ENCODE assay signal across 19 cellular contexts in genomic region chr17:50665838-50666237, GRCh38. TPM values are rescaled to one million over a fixed set of nuclear protein-coding genes. Genes with fewer than 3 reads are reported as not detected.
DNase-seq lines count a peak whose midpoint lies in the region; ATAC-seq, FAIRE-seq and TF ChIP-seq lines count a peak whose summit lies in the region.
"Had no signal": no experiment of that assay in that cellular context is flagged by ENCODE, and none has a peak within 500 bp of the region (broad histone marks: within the 10 kb centered on the region; RNA-seq: fewer than 3 reads in every experiment).

No MANE protein-coding gene starts in this region.

- H3K79me2 ChIP-seq in H9 (ENCODE audit: insufficient read depth, low read length) (no peaks in the 10 kb centered on the region), mesendoderm (ENCODE audit: control insufficient read depth, insufficient read depth, low read length) (no peaks in the 10 kb centered on the region)

- no peaks in the 10 kb centered on the region for H3K36me3 ChIP-seq in endodermal cell (ENCODE audit: control insufficient read depth, insufficient read depth, low read length)
- no peaks in the 10 kb centered on the region for H3K36me3 ChIP-seq in mesendoderm (ENCODE audit: control insufficient read depth, insufficient read depth, low read length)
- H3K36me3 ChIP-seq: HAP-1 had no signal

- no peak overlapping the region for H3K18ac ChIP-seq in H9 (ENCODE audit: insufficient read length, low read depth, low read length)
- H3K18ac ChIP-seq in mesendoderm (ENCODE audit: low read length), result no peak overlapping the region

- H2BK120ac ChIP-seq in H9 (ENCODE audit: low read depth, low read length, poor library complexity, severe bottlenecking) (no peak overlapping the region), mesendoderm (ENCODE audit: low read depth, low read length) (no peak overlapping the region)

- H2BK15ac ChIP-seq in H9 (ENCODE audit: low read depth, low read length) (no peak overlapping the region), mesendoderm (replicated peaks; ENCODE audit: low read depth) (no peak overlapping the region)

- H3K79me1 ChIP-seq in H9 (ENCODE audit: insufficient read depth, low read depth, low read length, poor library complexity, severe bottlenecking) (no peaks in the 10 kb centered on the region), mesendoderm (ENCODE audit: low read length) (no peaks in the 10 kb centered on the region)

- H4K8ac ChIP-seq in H9 (replicated peaks; ENCODE audit: insufficient read length, low read depth, low read length) (no peak overlapping the region), mesendoderm (ENCODE audit: low read depth, low read length) (no peak overlapping the region)

- no peak overlapping the region for H3K27ac ChIP-seq in H9 (ENCODE audit: insufficient read length, low read depth, low read length)
- H3K27ac ChIP-seq in endodermal cell (ENCODE audit: low read depth, low read length), result no peak overlapping the region
- no peak overlapping the region for H3K27ac ChIP-seq in mesendoderm (ENCODE audit: low read depth, low read length)
- H3K27ac ChIP-seq: C4-2B, HL-60 had no signal

- no peak overlapping the region for H2BK12ac ChIP-seq in H9 (ENCODE audit: insufficient read length, low read depth, low read length)

- no peaks in the 10 kb centered on the region for H3K9me3 Mint-ChIP-seq in H9
- no peaks in the 10 kb centered on the region for H3K9me3 Mint-ChIP-seq in WTC11
- H3K9me3 Mint-ChIP-seq in endodermal cell, result no peaks in the 10 kb centered on the region
- H3K9me3 Mint-ChIP-seq: CD4-positive, alpha-beta T cell had no signal

- H3K9me3 ChIP-seq in H9 (ENCODE audit: control insufficient read depth, low read depth, low read length) (no peaks in the 10 kb centered on the region), endodermal cell (ENCODE audit: control insufficient read depth, low read length) (no peaks in the 10 kb centered on the region)
- H3K9me3 ChIP-seq: Caco-2, HAP-1 had no signal

- ATAC-seq in WTC11, result peak; percentile 48
- no peak for ATAC-seq in HG03460 (IDR thresholded peaks at IDR 0.05; ENCODE audit: unreplicated experiment)

- H4K5ac ChIP-seq in H9 (ENCODE audit: insufficient read length, low read depth, low read length), result no peak overlapping the region
- H4K5ac ChIP-seq in mesendoderm (ENCODE audit: low read length), result no peak overlapping the region

- FAIRE-seq in GM12892 (lab: Jason Lieb, UNC), result no peak
- FAIRE-seq: A204.1, D721Med, G401.6, GM12891, GM18507 had no signal

- no peaks in the 10 kb centered on the region; a peak in 1 of 7 replicates for H3K36me3 Mint-ChIP-seq in H9 (ENCODE audit: insufficient read depth in 1 of 3, low read depth in 3 of 3)
- H3K36me3 Mint-ChIP-seq in WTC11, result no peaks in the 10 kb centered on the region
- H3K36me3 Mint-ChIP-seq in endodermal cell (ENCODE audit: low read depth), result no peaks in the 10 kb centered on the region

- CTCF ChIA-PET in WTC11 (lab: Charles Lee), result interaction anchor here (0.6 to 1.9 kb wide), 6 partner anchors 9 to 115 kb away, joined by 3 to 4 read pairs (median 3); partner anchors contain the start of gene CACNA1G

- H3T11ph ChIP-seq in H9 (ENCODE audit: low read length), result no peak overlapping the region

- H3K27me3 Mint-ChIP-seq in H9 (ENCODE audit: low read depth), result peaks cover 9% of the 10 kb centered on the region
- no peaks in the 10 kb centered on the region; the same call in 1 of the 2 replicates for H3K27me3 Mint-ChIP-seq in WTC11 (ENCODE audit: low read depth)
- H3K27me3 Mint-ChIP-seq in endodermal cell (ENCODE audit: insufficient read depth), result no peaks in the 10 kb centered on the region
- H3K27me3 Mint-ChIP-seq: CD4-positive, alpha-beta T cell had no signal

- TF ChIP-seq CTCF in H9 (conservative IDR thresholded peaks at IDR 0.05) (peak; percentile 19; the same call in 2 of the 3 replicates), WTC11 (IDR thresholded peaks at IDR 0.05) (no peak), endodermal cell (conservative IDR thresholded peaks at IDR 0.05) (peak; percentile 50)

- H4K20me1 ChIP-seq in H9 (ENCODE audit: control insufficient read depth, insufficient read depth, insufficient read length), result no peaks in the 10 kb centered on the region

- in situ Hi-C loops in KBM-7 (cut with MboI; ENCODE audit: low pct_unique_long_range_greater_than_20kb, low sequenced_read_pairs), result no loop called here

- no peak overlapping the region for H2BK5ac ChIP-seq in H9 (ENCODE audit: insufficient read length, low read length)
- H2BK5ac ChIP-seq in mesendoderm (ENCODE audit: low read length), result no peak overlapping the region

- no peak overlapping the region for H3K4me3 Mint-ChIP-seq in H9
- no peak overlapping the region for H3K4me3 Mint-ChIP-seq in WTC11
- H3K4me3 Mint-ChIP-seq in endodermal cell, result no peak overlapping the region
- H3K4me3 Mint-ChIP-seq: CD4-positive, alpha-beta T cell had no signal

- H3K27me3 ChIP-seq in H9 (ENCODE audit: insufficient read depth, low read length), result no peaks in the 10 kb centered on the region
- H3K27me3 ChIP-seq in endodermal cell (ENCODE audit: control insufficient read depth, insufficient read depth, low read length, poor library complexity, severe bottlenecking), result no peaks in the 10 kb centered on the region
- H3K27me3 ChIP-seq in mesendoderm (ENCODE audit: insufficient read depth, low read length, poor library complexity), result no peaks in the 10 kb centered on the region

- no peak for TF ChIP-seq POLR2A in GM12892 (IDR thresholded peaks at IDR 0.05; ENCODE audit: low read depth, low read length)

- no peak overlapping the region for H2BK20ac ChIP-seq in H9 (ENCODE audit: low read depth, low read length, poor library complexity, severe bottlenecking)

- H3K4ac ChIP-seq in H9 (ENCODE audit: low read depth, low read length), result no peak overlapping the region
- no peak overlapping the region for H3K4ac ChIP-seq in mesendoderm (ENCODE audit: low read depth, low read length)

- no peak overlapping the region for H3K9ac ChIP-seq in H9 (ENCODE audit: extremely low read depth, insufficient read length, low read length)
- H3K9ac ChIP-seq in endodermal cell (ENCODE audit: extremely low read depth, low read length, poor library complexity, severe bottlenecking), result no peak overlapping the region
- H3K9ac ChIP-seq in mesendoderm (ENCODE audit: low read length), result no peak overlapping the region

- POLR2A ChIA-PET in WTC11 (lab: Charles Lee), result interaction anchor here (0.7 kb wide), 1 partner anchor 14 kb away, joined by 3 read pairs; no protein-coding TSS in a partner anchor

- H3K4me1 ChIP-seq in H9 (ENCODE audit: insufficient read depth, low read length) (peaks cover 6% of the 10 kb centered on the region; the same call in 1 of the 2 replicates), endodermal cell (ENCODE audit: control insufficient read depth, insufficient read depth, low read length) (no peaks in the 10 kb centered on the region), mesendoderm (ENCODE audit: control insufficient read depth, low read depth, low read length) (peaks cover 7% of the 10 kb centered on the region)

- no peak overlapping the region for H3K4me3 ChIP-seq in endodermal cell (ENCODE audit: low read length)
- H3K4me3 ChIP-seq in mesendoderm (ENCODE audit: low read length), result no peak overlapping the region
- H3K4me3 ChIP-seq: HAP-1 had no signal

- H3K27ac Mint-ChIP-seq in H9 (peak overlapping the region in 1 of 3 experiments; percentile 29; a peak in 1 of 7 replicates), WTC11 (no peak overlapping the region), endodermal cell (no peak overlapping the region)
- H3K27ac Mint-ChIP-seq: CD4-positive, alpha-beta T cell had no signal

- no peak overlapping the region for H4K91ac ChIP-seq in H9 (ENCODE audit: insufficient read length, low read depth, low read length)

- no peak overlapping the region for H3K23ac ChIP-seq in H9 (ENCODE audit: insufficient read length, low read depth, low read length)
- H3K23ac ChIP-seq in mesendoderm (ENCODE audit: low read length), result no peak overlapping the region

- DNase-seq in H9 (no peak), WTC11 (ENCODE audit: low spot score) (no peak), endodermal cell (peak; percentile 76), mesendoderm (peak; percentile 79), GM12892 (ENCODE audit: insufficient read length) (no peak), KBM-7 (no peak)
- DNase-seq: AML-193; Caco-2; CD4-positive, alpha-beta T cell; GOT3 had no signal

- no peaks in the 10 kb centered on the region for H3K23me2 ChIP-seq in H9 (ENCODE audit: insufficient read length, low read depth, low read length, poor library complexity, severe bottlenecking)

- H2AFZ ChIP-seq in H9 (ENCODE audit: low read length), result no peak overlapping the region

- H2AK5ac ChIP-seq in H9 (ENCODE audit: insufficient read length, low read length) (no peak overlapping the region), mesendoderm (ENCODE audit: low read length) (no peak overlapping the region)

- WGBS in H9 (ENCODE audit: extremely low coverage, insufficient read length, low lambda C conversion rate), result no CpG with 5 or more reads among the region's 5 CpGs
- WGBS in endodermal cell (ENCODE audit: insufficient coverage in 1 of 2, insufficient read length in 1 of 2), 2 experiments, result 86 to 88% methylated on average over 4 to 5 of the region's 5 CpGs
- no CpG with 5 or more reads among the region's 5 CpGs for WGBS in mesendoderm (ENCODE audit: extremely low coverage, insufficient coverage, low lambda C conversion rate)

- no peak overlapping the region for H3K14ac ChIP-seq in H9 (ENCODE audit: insufficient read depth, low read length)

- H3K4me2 ChIP-seq in H9 (ENCODE audit: insufficient read depth, insufficient read length, low read length), result no peak overlapping the region
- H3K4me2 ChIP-seq in mesendoderm (ENCODE audit: low read length), result no peak overlapping the region

- H3K56ac ChIP-seq in H9 (ENCODE audit: insufficient read length, low read depth, low read length), result no peak overlapping the region
- no peak overlapping the region for H3K56ac ChIP-seq in mesendoderm (ENCODE audit: low read length)

- H3K4me1 Mint-ChIP-seq in H9 (peaks cover 36 to 42% of the 10 kb centered on the region in 2 experiments), WTC11 (peaks cover 28% of the 10 kb centered on the region), endodermal cell (peaks cover 19% of the 10 kb centered on the region)

RNA-seq across cellular contexts. Expression of gene ABCC3, which starts 31.2 kb away (rescaled TPM):
- total RNA-seq in H9 (2021) (0.31 and 0.59 TPM in 2 replicates), WTC11 (2021) (0.92 to 2.6 TPM (median 0.99 TPM) in 3 replicates), endodermal cell (under 1 TPM; 0.22 to 0.91 TPM)
- not detected for polyA plus RNA-seq in endodermal cell (2013, experiment 1 of 2)
- not detected for polyA plus RNA-seq in endodermal cell (2013, experiment 2 of 2)
- polyA plus RNA-seq in mesendoderm (2013, experiment 1 of 2), result 0.13 TPM
- polyA plus RNA-seq in mesendoderm (2013, experiment 2 of 2), result 0.15 TPM
- 0.89 TPM for polyA plus RNA-seq in GM12892 (2012; ENCODE audit: missing spikeins)

RNA-seq across cellular contexts. Expression of gene ANKRD40, which starts 41.9 kb away (rescaled TPM):
- total RNA-seq in H9 (2021) (54.3 and 56.1 TPM in 2 replicates), WTC11 (2021) (43.3 to 45.3 TPM (median 45.3 TPM) in 3 replicates), endodermal cell (10 to 100 TPM; 44.9 to 60.3 TPM)
- polyA plus RNA-seq in endodermal cell (2013, experiment 1 of 2), result 38.1 TPM
- 37.3 TPM for polyA plus RNA-seq in endodermal cell (2013, experiment 2 of 2)
- 41.9 TPM for polyA plus RNA-seq in mesendoderm (2013, experiment 1 of 2)
- polyA plus RNA-seq in mesendoderm (2013, experiment 2 of 2), result 41.9 TPM
- 11.2 TPM for polyA plus RNA-seq in GM12892 (2012; ENCODE audit: missing spikeins)

RNA-seq across cellular contexts. Expression of gene LUC7L3, which starts 53.6 kb away (rescaled TPM):
- total RNA-seq in H9 (2021) (143 and 154 TPM in 2 replicates), WTC11 (2021) (182 to 190 TPM (median 186 TPM) in 3 replicates), endodermal cell (100 to 1,000 TPM; 122 to 169 TPM)
- polyA plus RNA-seq in endodermal cell (2013, experiment 1 of 2), result 252 TPM
- polyA plus RNA-seq in endodermal cell (2013, experiment 2 of 2), result 214 TPM
- polyA plus RNA-seq in mesendoderm (2013, experiment 1 of 2), result 185 TPM
- polyA plus RNA-seq in mesendoderm (2013, experiment 2 of 2), result 187 TPM
- 158 TPM for polyA plus RNA-seq in GM12892 (2012; ENCODE audit: missing spikeins)

Comparison
In these comparisons a context has a peak if more than half of its experiments do, and no peak if none do; other contexts are left out.
1. DNase-seq: peak in endodermal cell (single experiment) and mesendoderm (single experiment); none in H9 (single experiment), WTC11 (single experiment), GM12892 (single experiment) and KBM-7 (single experiment).